In the genomic region with DNA sequence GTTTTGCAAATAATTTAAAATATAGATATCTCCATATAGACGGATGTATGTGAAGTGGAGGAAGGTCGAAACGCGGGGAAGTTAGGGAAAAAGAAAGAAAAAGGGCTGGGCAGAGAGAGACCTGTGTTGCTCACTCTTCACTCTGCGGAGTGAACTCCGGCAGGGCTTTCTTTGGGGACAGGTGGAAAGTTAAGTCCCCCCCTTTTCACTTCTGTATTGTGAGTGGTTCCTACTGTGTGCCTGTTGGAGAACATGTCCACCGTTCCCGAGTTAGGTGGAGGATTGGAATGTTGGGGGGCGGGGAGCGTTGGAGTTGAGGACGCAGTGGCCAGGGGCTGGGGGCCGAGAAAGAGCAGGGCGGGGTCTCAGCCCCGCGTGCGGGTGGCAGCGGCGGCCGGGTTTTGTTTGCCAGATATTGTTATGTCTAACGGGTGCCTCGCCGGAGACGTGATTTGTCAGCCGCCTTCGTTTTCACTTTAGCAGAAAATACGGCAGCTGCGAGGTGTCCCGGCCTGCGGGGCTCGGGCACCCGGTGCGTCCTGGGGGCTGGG, we compare ENCODE assay signal across 8 cellular contexts.
DNase-seq lines count a peak whose midpoint lies in the region; ATAC-seq and TF ChIP-seq lines count a peak whose summit lies in the region.

No MANE protein-coding gene starts in this region.

- H3K36me3 ChIP-seq in NT2/D1 (ENCODE audit: insufficient read depth, insufficient read length, low read length): no peaks in the 10 kb centered on the region
- no peaks in the 10 kb centered on the region for H3K36me3 ChIP-seq in esophagus muscularis mucosa

- peaks cover 2% of the 10 kb centered on the region for H3K36me3 Mint-ChIP-seq in osteocyte (ENCODE audit: unreplicated experiment)

- H3K9me3 ChIP-seq in NT2/D1 (ENCODE audit: insufficient read depth, low read length): no peaks in the 10 kb centered on the region
- no peaks in the 10 kb centered on the region for H3K9me3 ChIP-seq in esophagus muscularis mucosa

- TF ChIP-seq POLR2A in esophagus muscularis mucosa (IDR thresholded peaks at IDR 0.05; ENCODE audit: low read depth): no peak

- H3K27ac Mint-ChIP-seq in osteocyte (ENCODE audit: unreplicated experiment): no peak overlapping the region

- no peaks in the 10 kb centered on the region for H3K9me3 Mint-ChIP-seq in osteocyte (ENCODE audit: unreplicated experiment)

- no peak for TF ChIP-seq EP300 in esophagus muscularis mucosa (IDR thresholded peaks at IDR 0.05)

- intact Hi-C loops in esophagus muscularis mucosa (cut with DNase I): loop anchor here (10.0 kb wide), 1 partner anchor 428 kb away; no protein-coding TSS in a partner anchor

- H3K4me1 ChIP-seq in NT2/D1 (ENCODE audit: insufficient read depth, insufficient read length) (peaks cover 4% of the 10 kb centered on the region), esophagus muscularis mucosa (peaks cover 32 to 56% (median 49%) of the 10 kb centered on the region in 4 donors)

- no peak for DNase-seq in NT2/D1 (ENCODE audit: low read depth, low spot score)
- DNase-seq in esophagus muscularis mucosa (ENCODE audit: extremely low spot score): no peak
- DNase-seq in osteocyte (ENCODE audit: extremely low spot score, unreplicated experiment): no peak
- no peak for DNase-seq in LoVo (ENCODE audit: low spot score)
- no peak for DNase-seq in NCI-H774 (lab: John Stamatoyannopoulos, UW)
- no peak for DNase-seq in glomerular visceral epithelial cell (ENCODE audit: extremely low spot score)

- H3K4me3 ChIP-seq in NT2/D1 (ENCODE audit: insufficient read length, low read depth) (peak overlapping the region; percentile 25), esophagus muscularis mucosa (peak overlapping the region; percentile 60 to 76 (median 68))

- peak overlapping the region; percentile 26 to 63 (median 53) for H3K27ac ChIP-seq in esophagus muscularis mucosa (replicated peaks in 1 of 4)

- ATAC-seq in GM19438 (IDR thresholded peaks at IDR 0.05; ENCODE audit: low read depth, unreplicated experiment) (peak; percentile 6), GM21786 (IDR thresholded peaks at IDR 0.05; ENCODE audit: unreplicated experiment) (no peak)

- H3K4me1 Mint-ChIP-seq in osteocyte (ENCODE audit: unreplicated experiment): peaks cover 31% of the 10 kb centered on the region

- no peak for TF ChIP-seq CTCF in esophagus muscularis mucosa (IDR thresholded peaks at IDR 0.05)
- TF ChIP-seq CTCF in osteocyte (IDR thresholded peaks at IDR 0.05): no peak

- H3K4me3 Mint-ChIP-seq in osteocyte (ENCODE audit: unreplicated experiment): peak overlapping the region; percentile 83

- H3K27me3 ChIP-seq in NT2/D1 (ENCODE audit: insufficient read depth, insufficient read length): peaks cover 81% of the 10 kb centered on the region
- peaks cover 4 to 97% (median 43%) of the 10 kb centered on the region in 4 donors for H3K27me3 ChIP-seq in esophagus muscularis mucosa

- WGBS in esophagus muscularis mucosa: 2% methylated on average over 25 of the region's 32 CpGs

- H3K9ac ChIP-seq in NT2/D1 (ENCODE audit: insufficient read length, low read depth): no peak overlapping the region

- peaks cover 67% of the 10 kb centered on the region for H3K27me3 Mint-ChIP-seq in osteocyte (ENCODE audit: unreplicated experiment)
